8 cellular contexts compared by ENCODE assay signal in genomic region chr4:82371398-82371972, GRCh38. TPM values are rescaled to one million over a fixed set of nuclear protein-coding genes. Genes with fewer than 3 reads are reported as not detected.
A peak's percentile ranks its signal among the peaks of the same experiment; 100 is the strongest.
DNase-seq lines count a peak whose midpoint lies in the region; ATAC-seq and TF ChIP-seq lines count a peak whose summit lies in the region.

No MANE protein-coding gene starts in this region.

- H3K4me1 Mint-ChIP-seq in T-helper 17 cell, result peaks cover 51% of the 10 kb centered on the region

- peak overlapping the region in 3 of 4 donors; percentile 44 to 100 (median 98) for H3K27ac ChIP-seq in gastroesophageal sphincter

- 0 to 1% methylated on average over 8 of the region's 8 CpGs for WGBS in gastroesophageal sphincter (ENCODE audit: low coverage in 1 of 2), 2 donors

- ATAC-seq in T-helper 17 cell, result no peak
- ATAC-seq in gastroesophageal sphincter, result no peak

- TF ChIP-seq CTCF in gastroesophageal sphincter (IDR thresholded peaks at IDR 0.05), result no peak

- peak overlapping the region; percentile 98 for H3K4me3 Mint-ChIP-seq in T-helper 17 cell

- H3K9me3 ChIP-seq in T-helper 17 cell (ENCODE audit: control insufficient read depth, low read length, poor library complexity, severe bottlenecking) (no peaks in the 10 kb centered on the region), gastroesophageal sphincter (no peaks in the 10 kb centered on the region), skeletal muscle satellite cell (replicated peaks; ENCODE audit: low read length) (no peaks in the 10 kb centered on the region)

- H3K4me3 ChIP-seq in gastroesophageal sphincter (peak overlapping the region; percentile 78 to 100), skeletal muscle satellite cell (ENCODE audit: low read length) (peak overlapping the region; percentile 99)

- TF ChIP-seq POLR2A in gastroesophageal sphincter (IDR thresholded peaks at IDR 0.05), result no peak

- H3K36me3 Mint-ChIP-seq in T-helper 17 cell (ENCODE audit: low read depth), result peaks cover 10% of the 10 kb centered on the region

- H3K27me3 Mint-ChIP-seq in T-helper 17 cell, result no peaks in the 10 kb centered on the region

- H3K9ac ChIP-seq in skeletal muscle satellite cell (ENCODE audit: low read depth, low read length), result peak overlapping the region; percentile 99

- DNase-seq in NCI-H1417 (lab: John Stamatoyannopoulos, UW), result peak in 2 of 3 experiments; percentile 44 to 51
- no peak for DNase-seq in NCI-H1417 treated with DMSO at 0.1 percent for 48 hours (lab: John Stamatoyannopoulos, UW)
- no peak for DNase-seq in T-helper 17 cell
- DNase-seq in retina, result no peak
- DNase-seq in SKM-1 treated with dmso at 0.1 percent for 144 hours (lab: John Stamatoyannopoulos, UW; ENCODE audit: unreplicated experiment), result no peak
- no peak for DNase-seq in cortex of kidney (lab: John Stamatoyannopoulos, UW)

- no peak for TF ChIP-seq EP300 in gastroesophageal sphincter (IDR thresholded peaks at IDR 0.05)

- H3K36me3 ChIP-seq in gastroesophageal sphincter, result peaks cover 0 to 18% of the 10 kb centered on the region in 2 donors
- peaks cover 44% of the 10 kb centered on the region for H3K36me3 ChIP-seq in skeletal muscle satellite cell (ENCODE audit: insufficient read depth, low read length)

- H3K27ac Mint-ChIP-seq in T-helper 17 cell, result peak overlapping the region; percentile 99

- H3K27me3 ChIP-seq in gastroesophageal sphincter (no peaks in the 10 kb centered on the region), skeletal muscle satellite cell (ENCODE audit: control insufficient read depth, insufficient read depth, low read length) (no peaks in the 10 kb centered on the region)

- H3K4me1 ChIP-seq in gastroesophageal sphincter (peaks cover 13 to 80% (median 29%) of the 10 kb centered on the region in 3 donors), skeletal muscle satellite cell (ENCODE audit: control insufficient read depth, insufficient read depth, low read length) (peaks cover 37% of the 10 kb centered on the region)

- H3K4me2 ChIP-seq in skeletal muscle satellite cell (ENCODE audit: low read length), result peak overlapping the region; percentile 96

RNA-seq across cellular contexts. Expression of gene HNRNPD, which starts 2.3 kb away (rescaled TPM):
- 100 to 1,000 TPM; 212 to 226 TPM for total RNA-seq in T-helper 17 cell
- 10 to 100 TPM; 47.8 to 82.5 (median 72.8) TPM for total RNA-seq in gastroesophageal sphincter
- total RNA-seq in skeletal muscle satellite cell (2012; rRNA removed), result 22.9 and 25.3 TPM in 2 replicates

RNA-seq across cellular contexts. Expression of gene HNRNPDL, which starts 58.8 kb away (rescaled TPM):
- total RNA-seq in T-helper 17 cell (100 to 1,000 TPM; 339 to 360 TPM), gastroesophageal sphincter (100 to 1,000 TPM; 140 to 226 (median 195) TPM)
- total RNA-seq in skeletal muscle satellite cell (2012; rRNA removed), result 112 and 130 TPM in 2 replicates

RNA-seq across cellular contexts. Expression of gene ENOPH1, which starts 58.9 kb away (rescaled TPM):
- total RNA-seq in T-helper 17 cell (10 to 100 TPM; 18.3 to 22.4 TPM), gastroesophageal sphincter (10 to 100 TPM; 19.8 to 32.4 (median 23.8) TPM)
- total RNA-seq in skeletal muscle satellite cell (2012; rRNA removed), result 43.0 and 43.3 TPM in 2 replicates

Comparison
In these comparisons a context has a peak if more than half of its experiments do, and no peak if none do; other contexts are left out.
1. DNase-seq: peak in NCI-H1417 (2 of 3); none in NCI-H1417 treated with DMSO at 0.1 percent for 48 hours (single experiment), T-helper 17 cell (0 of 3), retina (single experiment), SKM-1 treated with dmso at 0.1 percent for 144 hours (single experiment) and cortex of kidney (single experiment).